In the genomic region with DNA sequence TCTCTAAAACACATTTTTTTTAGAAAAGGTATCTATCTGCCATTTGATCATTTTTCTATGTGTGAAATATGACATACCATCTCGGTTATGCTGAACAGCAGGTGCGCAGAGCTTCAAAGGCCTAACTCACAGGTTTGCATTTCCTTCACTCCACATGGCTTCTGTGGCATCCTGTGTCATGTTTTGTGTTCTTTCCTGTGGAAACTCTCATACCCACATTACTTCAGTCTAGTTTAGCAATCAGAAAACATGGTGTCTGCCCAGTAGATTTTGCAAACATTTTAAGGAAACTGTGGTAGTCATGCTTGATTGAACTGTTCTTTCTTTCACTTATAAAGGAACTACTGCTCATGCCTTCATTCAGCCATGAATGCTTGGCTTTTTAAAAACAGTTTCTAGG, we compare ENCODE assay signal across 8 cellular contexts. TPM values are rescaled to one million over a fixed set of nuclear protein-coding genes. Genes with fewer than 3 reads are reported as not detected.
DNase-seq lines count a peak whose midpoint lies in the region; ATAC-seq and TF ChIP-seq lines count a peak whose summit lies in the region.

No MANE protein-coding gene starts in this region.

- no peaks in the 10 kb centered on the region for H3K27me3 Mint-ChIP-seq in activated CD4-positive, alpha-beta memory T cell treated with anti-CD3 and anti-CD28 coated beads, Interleukin-2, amount 10 ng/mL, durations not matched to agents 7 days and 5 days
- H3K27me3 Mint-ChIP-seq in naive B cell (no peaks in the 10 kb centered on the region), mesothelial cell of epicardium (ENCODE audit: low read depth) (no peaks in the 10 kb centered on the region)

- H3K9me3 Mint-ChIP-seq in activated CD4-positive, alpha-beta memory T cell treated with anti-CD3 and anti-CD28 coated beads, Interleukin-2, amount 10 ng/mL, durations not matched to agents 7 days and 5 days, result no peaks in the 10 kb centered on the region
- H3K9me3 Mint-ChIP-seq in naive B cell (no peaks in the 10 kb centered on the region), mesothelial cell of epicardium (peaks cover 5% of the 10 kb centered on the region)

- peaks cover 0 to 16% (median 9%) of the 10 kb centered on the region in 11 experiments; a peak in 16 of 22 replicates for H3K9me3 ChIP-seq in BLaER1 treated with 17β-estradiol and CSF1 and Interleukin-3, amounts not matched to agents 10 nM and 100 nM (replicated peaks in 1 of 11)

- POLR2A ChIA-PET in activated CD4-positive, alpha-beta memory T cell treated with anti-CD3 and anti-CD28 coated beads, Interleukin-2, amount 10 ng/mL, durations not matched to agents 7 days and 5 days (lab: Charles Lee), result interaction anchor here (0.6 to 6.0 kb wide), 7 partner anchors 12 to 139 kb away, joined by 3 to 117 read pairs (median 5); a partner anchor contains a TSS

- in situ Hi-C loops in brain microvascular endothelial cell (cut with HindIII; ENCODE audit: low pct_ligation_motif_present, low sequenced_read_pairs), result no loop called here

- H3K9ac ChIP-seq in BLaER1 treated with 17β-estradiol and CSF1 and Interleukin-3, amounts not matched to agents 10 nM and 100 nM, result peak overlapping the region; percentile 82 to 94 (median 86)

- TF ChIP-seq CTCF in brain microvascular endothelial cell (IDR thresholded peaks at IDR 0.05; ENCODE audit: low read depth, low read length, missing control alignments) (no peak), mesothelial cell of epicardium (IDR thresholded peaks at IDR 0.05; ENCODE audit: unreplicated experiment) (no peak)

- H3K27ac Mint-ChIP-seq in activated CD4-positive, alpha-beta memory T cell treated with anti-CD3 and anti-CD28 coated beads, Interleukin-2, amount 10 ng/mL, durations not matched to agents 7 days and 5 days, result peak overlapping the region; percentile 96
- H3K27ac Mint-ChIP-seq in naive B cell (peak overlapping the region; percentile 64 to 94 (median 90)), mesothelial cell of epicardium (no peak overlapping the region)

- peak overlapping the region; percentile 63 to 93 (median 82); a peak in 21 of 22 replicates for H3K4me2 ChIP-seq in BLaER1 treated with 17β-estradiol and CSF1 and Interleukin-3, amounts not matched to agents 10 nM and 100 nM

- ATAC-seq in GM19438 (IDR thresholded peaks at IDR 0.05; ENCODE audit: low read depth, unreplicated experiment) (peak; percentile 87), HG03457 (IDR thresholded peaks at IDR 0.05; ENCODE audit: unreplicated experiment) (peak; percentile 83), naive B cell (ENCODE audit: low read depth in 2 of 2) (peak; percentile 96 to 97)

- no peaks in the 10 kb centered on the region for H4K20me1 ChIP-seq in BLaER1 treated with 17β-estradiol and CSF1 and Interleukin-3, amounts not matched to agents 10 nM and 100 nM

- CTCF ChIA-PET in activated CD4-positive, alpha-beta memory T cell treated with anti-CD3 and anti-CD28 coated beads, Interleukin-2, amount 10 ng/mL, durations not matched to agents 7 days and 5 days (lab: Charles Lee), result interaction anchor here (1.1 to 4.9 kb wide), 2 partner anchors 11 to 30 kb away, joined by 4 to 37 read pairs; a partner anchor contains a TSS

- peaks cover 57 to 78% (median 61%) of the 10 kb centered on the region in 10 experiments for H3K4me1 ChIP-seq in BLaER1 treated with 17β-estradiol and CSF1 and Interleukin-3, amounts not matched to agents 10 nM and 100 nM

- DNase-seq in activated CD4-positive, alpha-beta memory T cell treated with anti-CD3 and anti-CD28 coated beads, Interleukin-2, amount 10 ng/mL, durations not matched to agents 7 days and 5 days, result peak; percentile 73
- peak; percentile 67 for DNase-seq in naive B cell
- no peak for DNase-seq in dermis blood vessel endothelial cell
- no peak for DNase-seq in brain microvascular endothelial cell
- DNase-seq in mesothelial cell of epicardium (ENCODE audit: low spot score in 2 of 2, unreplicated experiment in 2 of 2), result no peak

- H3K36me3 Mint-ChIP-seq in activated CD4-positive, alpha-beta memory T cell treated with anti-CD3 and anti-CD28 coated beads, Interleukin-2, amount 10 ng/mL, durations not matched to agents 7 days and 5 days (ENCODE audit: low read depth), result peaks cover 17% of the 10 kb centered on the region
- H3K36me3 Mint-ChIP-seq in naive B cell, result no peaks in the 10 kb centered on the region
- H3K36me3 Mint-ChIP-seq in mesothelial cell of epicardium, result no peaks in the 10 kb centered on the region

- H3K4me3 ChIP-seq in BLaER1 treated with 17β-estradiol and CSF1 and Interleukin-3, amounts not matched to agents 10 nM and 100 nM, result peak overlapping the region in 7 of 10 experiments; percentile 11 to 52 (median 47); a peak in 8 of 20 replicates
- H3K4me3 ChIP-seq in brain microvascular endothelial cell (ENCODE audit: low read depth, low read length), result no peak overlapping the region

- H3K27ac ChIP-seq in BLaER1 treated with 17β-estradiol and CSF1 and Interleukin-3, amounts not matched to agents 10 nM and 100 nM, result peak overlapping the region; percentile 90 to 100 (median 98)
- no peak overlapping the region for H3K27ac ChIP-seq in brain microvascular endothelial cell

- peaks cover 46% of the 10 kb centered on the region for H3K4me1 Mint-ChIP-seq in activated CD4-positive, alpha-beta memory T cell treated with anti-CD3 and anti-CD28 coated beads, Interleukin-2, amount 10 ng/mL, durations not matched to agents 7 days and 5 days
- peaks cover 27 to 32% (median 29%) of the 10 kb centered on the region in 3 donors for H3K4me1 Mint-ChIP-seq in naive B cell
- peaks cover 3% of the 10 kb centered on the region for H3K4me1 Mint-ChIP-seq in mesothelial cell of epicardium

- no peaks in the 10 kb centered on the region for H3K27me3 ChIP-seq in BLaER1 treated with 17β-estradiol and CSF1 and Interleukin-3, amounts not matched to agents 10 nM and 100 nM
- no peaks in the 10 kb centered on the region for H3K27me3 ChIP-seq in brain microvascular endothelial cell (replicated peaks)

- peaks cover 0 to 4% (median 0%) of the 10 kb centered on the region in 11 experiments; a peak in 1 of 22 replicates for H3K36me3 ChIP-seq in BLaER1 treated with 17β-estradiol and CSF1 and Interleukin-3, amounts not matched to agents 10 nM and 100 nM
- H3K36me3 ChIP-seq in brain microvascular endothelial cell (replicated peaks), result no peaks in the 10 kb centered on the region

- H3K4me3 Mint-ChIP-seq in activated CD4-positive, alpha-beta memory T cell treated with anti-CD3 and anti-CD28 coated beads, Interleukin-2, amount 10 ng/mL, durations not matched to agents 7 days and 5 days, result peak overlapping the region; percentile 68
- H3K4me3 Mint-ChIP-seq in naive B cell (peak overlapping the region; percentile 56 to 91 (median 82)), mesothelial cell of epicardium (no peak overlapping the region)

RNA-seq across cellular contexts. Expression of a gene that starts 11.3 kb away (rescaled TPM):
- total RNA-seq in activated CD4-positive, alpha-beta memory T cell treated with anti-CD3 and anti-CD28 coated beads, Interleukin-2, amount 10 ng/mL, durations not matched to agents 7 days and 5 days, result 10 to 100 TPM; 70.7 to 76.4 TPM
- polyA plus RNA-seq in naive B cell (ENCODE audit: low read depth in 6 of 6), result 10 to 100 TPM; 15.9 to 49.3 (median 32.7) TPM
- total RNA-seq in dermis blood vessel endothelial cell (0.23 and 1.9 TPM in 2 replicates), mesothelial cell of epicardium (15.4 to 16.6 TPM (median 16.0 TPM) in 3 replicates)

RNA-seq across cellular contexts. Expression of a gene that starts 25.8 kb away (rescaled TPM):
- 1 to 10 TPM; 1.3 to 1.5 TPM for total RNA-seq in activated CD4-positive, alpha-beta memory T cell treated with anti-CD3 and anti-CD28 coated beads, Interleukin-2, amount 10 ng/mL, durations not matched to agents 7 days and 5 days
- not detected for polyA plus RNA-seq in naive B cell (ENCODE audit: low read depth in 6 of 6)
- total RNA-seq in dermis blood vessel endothelial cell, result not detected in 2 replicates
- total RNA-seq in mesothelial cell of epicardium, result not detected in 3 replicates

Comparison
In these comparisons a context has a peak if more than half of its experiments do, and no peak if none do; other contexts are left out.
1. DNase-seq: peak in activated CD4-positive, alpha-beta memory T cell treated with anti-CD3 and anti-CD28 coated beads, Interleukin-2, amount 10 ng/mL, durations not matched to agents 7 days and 5 days (single experiment) and naive B cell (single experiment); none in dermis blood vessel endothelial cell (single experiment), brain microvascular endothelial cell (single experiment) and mesothelial cell of epicardium (0 of 2).
2. Peak in every context shown above with its lines, with median percentiles within 50 percentile points of each other: ATAC-seq.